28 cellular contexts compared by ENCODE assay signal in the genomic region with DNA sequence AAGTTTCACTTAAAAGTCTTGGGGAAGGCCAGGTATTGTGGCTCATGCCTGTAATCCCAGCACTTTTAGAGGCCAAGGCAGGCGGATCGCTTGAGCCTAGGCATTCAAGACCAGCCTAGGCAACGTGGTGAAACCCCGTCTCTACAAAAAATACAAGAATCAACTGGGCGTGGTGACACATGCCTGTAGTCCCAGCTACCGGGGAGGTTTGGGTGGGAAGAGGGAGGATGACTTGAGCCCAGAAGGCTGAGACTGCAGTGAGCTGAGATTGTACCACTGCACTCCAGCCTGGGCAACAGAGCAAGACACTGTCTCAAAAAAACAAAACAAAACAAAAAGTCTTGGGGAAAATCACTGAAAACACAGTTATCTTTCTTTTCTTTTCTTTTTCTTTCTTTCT. TPM values are rescaled to one million over a fixed set of nuclear protein-coding genes. Genes with fewer than 3 reads are reported as not detected.
DNase-seq lines count a peak whose midpoint lies in the region; ATAC-seq and TF ChIP-seq lines count a peak whose summit lies in the region.
"Had no signal": no experiment of that assay in that cellular context is flagged by ENCODE, and none has a peak within 500 bp of the region (broad histone marks: within the 10 kb centered on the region; RNA-seq: fewer than 3 reads in every experiment).

No MANE protein-coding gene starts in this region.

- CTCF ChIA-PET in WTC11 (lab: Charles Lee) = no interaction called here

- H3K27me3 Mint-ChIP-seq in GM23338 (ENCODE audit: insufficient read depth, low read depth, poor library complexity) = peaks cover 14% of the 10 kb centered on the region
- no peaks in the 10 kb centered on the region for H3K27me3 Mint-ChIP-seq in WTC11 (ENCODE audit: low read depth)
- no peaks in the 10 kb centered on the region for H3K27me3 Mint-ChIP-seq in natural killer cell treated with Interleukin-12 subunit alpha and Interleukin-12 subunit beta and Interleukin-15 and Interleukin-18, amount 100 ng/mL, for 72 hours
- H3K27me3 Mint-ChIP-seq: activated CD8-positive, alpha-beta T cell treated with anti-CD3 and anti-CD28 coated beads for 36 hours; activated naive CD8-positive, alpha-beta T cell treated with anti-CD3 and anti-CD28 coated beads for 36 hours; activated T-helper 17 cell treated with anti-CD3 and anti-CD28 coated beads, Interleukin-2, amount 50 U/mL, for 72 hours; memory B cell had no signal

- no peak overlapping the region for H3K4me2 ChIP-seq in GM23338
- H3K4me2 ChIP-seq: smooth muscle cell had no signal

- 90 to 95% methylated on average over 6 of the region's 6 CpGs for WGBS in heart right ventricle, 2 donors

- TF ChIP-seq CTCF in GM23338 (conservative IDR thresholded peaks at IDR 0.05; ENCODE audit: low read depth in 2 of 2) = no peak
- no peak for TF ChIP-seq CTCF in WTC11 (IDR thresholded peaks at IDR 0.05)
- no peak for TF ChIP-seq CTCF in upper lobe of right lung (IDR thresholded peaks at IDR 0.05)
- no peak for TF ChIP-seq CTCF in dorsolateral prefrontal cortex (IDR thresholded peaks at IDR 0.05 in 54 of 56, conservative IDR thresholded peaks at IDR 0.05 in 2 of 56; ENCODE audit: low read depth in 1 of 56, partially characterized antibody in 56 of 56)
- TF ChIP-seq CTCF in heart right ventricle (IDR thresholded peaks at IDR 0.05) = no peak

- H4K20me1 ChIP-seq in GM23338 (replicated peaks; ENCODE audit: insufficient read depth) = no peaks in the 10 kb centered on the region

- H3K36me3 Mint-ChIP-seq in GM23338 (ENCODE audit: low read depth) (no peaks in the 10 kb centered on the region), WTC11 (no peaks in the 10 kb centered on the region)
- H3K36me3 Mint-ChIP-seq in natural killer cell treated with Interleukin-12 subunit alpha and Interleukin-12 subunit beta and Interleukin-15 and Interleukin-18, amount 100 ng/mL, for 72 hours = peaks cover 11% of the 10 kb centered on the region
- H3K36me3 Mint-ChIP-seq: memory B cell had no signal

- DNase-seq in GM23338 (ENCODE audit: low spot score) (no peak), WTC11 (ENCODE audit: low spot score) (no peak), upper lobe of right lung (no peak), HuH-7.5 (ENCODE audit: low spot score) (no peak), dorsolateral prefrontal cortex (no peak), heart right ventricle (no peak)
- no peak for DNase-seq in natural killer cell treated with Interleukin-12 subunit alpha and Interleukin-12 subunit beta and Interleukin-15 and Interleukin-18, amount 100 ng/mL, for 72 hours (ENCODE audit: low spot score)
- DNase-seq: activated CD4-positive, alpha-beta T cell treated with anti-CD3 and anti-CD28 coated beads for 1 hour; activated naive CD8-positive, alpha-beta T cell treated with anti-CD3 and anti-CD28 coated beads for 36 hours; aorta; CD8-positive, alpha-beta T cell; DMS153; foreskin fibroblast; heart left ventricle; NCI-H2081; NCI-H2227 treated with DMSO at 0.1 percent for 48 hours; NCI-H774; nucleus accumbens; retina; RPMI8226; stimulated activated CD4-positive, alpha-beta T cell treated with anti-CD3 and anti-CD28 coated beads, Interleukin-2, amount 100 ng/mL, for 24 hours; transverse colon had no signal

- H3K27ac ChIP-seq in GM23338 (ENCODE audit: low read depth) = peak overlapping the region; percentile 63
- peak overlapping the region; percentile 42 for H3K27ac ChIP-seq in upper lobe of right lung
- no peak overlapping the region for H3K27ac ChIP-seq in dorsolateral prefrontal cortex
- H3K27ac ChIP-seq in heart right ventricle = no peak overlapping the region
- H3K27ac ChIP-seq: coronary artery had no signal

- no peaks in the 10 kb centered on the region for H3K79me2 ChIP-seq in GM23338 (replicated peaks; ENCODE audit: insufficient read depth)

- H3K4me1 ChIP-seq in GM23338 (ENCODE audit: insufficient read depth) (no peaks in the 10 kb centered on the region; the same call in none of the 2 replicates), upper lobe of right lung (peaks cover 65% of the 10 kb centered on the region), heart right ventricle (peaks cover 3 to 75% (median 39%) of the 10 kb centered on the region in 9 donors)

- H3K4me3 Mint-ChIP-seq in GM23338 = no peak overlapping the region
- no peak overlapping the region for H3K4me3 Mint-ChIP-seq in WTC11
- peak overlapping the region; percentile 89 for H3K4me3 Mint-ChIP-seq in natural killer cell treated with Interleukin-12 subunit alpha and Interleukin-12 subunit beta and Interleukin-15 and Interleukin-18, amount 100 ng/mL, for 72 hours
- H3K4me3 Mint-ChIP-seq: activated CD8-positive, alpha-beta T cell treated with anti-CD3 and anti-CD28 coated beads for 36 hours; activated naive CD8-positive, alpha-beta T cell treated with anti-CD3 and anti-CD28 coated beads for 36 hours; activated T-helper 17 cell treated with anti-CD3 and anti-CD28 coated beads, Interleukin-2, amount 50 U/mL, for 72 hours; CD8-positive, alpha-beta T cell; memory B cell had no signal

- no peak overlapping the region for H2AFZ ChIP-seq in GM23338

- H3K27ac Mint-ChIP-seq in GM23338 = no peak overlapping the region
- peak overlapping the region; percentile 31; the same call in 1 of the 2 replicates for H3K27ac Mint-ChIP-seq in WTC11
- H3K27ac Mint-ChIP-seq in natural killer cell treated with Interleukin-12 subunit alpha and Interleukin-12 subunit beta and Interleukin-15 and Interleukin-18, amount 100 ng/mL, for 72 hours = peak overlapping the region; percentile 98 to 99
- H3K27ac Mint-ChIP-seq: activated CD8-positive, alpha-beta T cell treated with anti-CD3 and anti-CD28 coated beads for 36 hours; activated naive CD8-positive, alpha-beta T cell treated with anti-CD3 and anti-CD28 coated beads for 36 hours; activated T-helper 17 cell treated with anti-CD3 and anti-CD28 coated beads, Interleukin-2, amount 50 U/mL, for 72 hours; memory B cell had no signal

- H3K4me1 Mint-ChIP-seq in GM23338 (peaks cover 14% of the 10 kb centered on the region), WTC11 (peaks cover 19% of the 10 kb centered on the region)
- peaks cover 64 to 71% of the 10 kb centered on the region in 2 donors for H3K4me1 Mint-ChIP-seq in natural killer cell treated with Interleukin-12 subunit alpha and Interleukin-12 subunit beta and Interleukin-15 and Interleukin-18, amount 100 ng/mL, for 72 hours (ENCODE audit: low read depth in 2 of 2)

- intact Hi-C loops in upper lobe of right lung (cut with DNase I) = no loop called here
- intact Hi-C loops in dorsolateral prefrontal cortex (cut with DNase I) = no loop called here
- intact Hi-C loops in heart right ventricle (cut with DNase I) = no loop called here

- H3K9me3 ChIP-seq in upper lobe of right lung = no peaks in the 10 kb centered on the region
- no peaks in the 10 kb centered on the region for H3K9me3 ChIP-seq in heart right ventricle
- H3K9me3 ChIP-seq: heart left ventricle, transverse colon had no signal

- ATAC-seq in GM23338 (no peak), WTC11 (no peak), upper lobe of right lung (no peak), heart right ventricle (no peak)
- ATAC-seq in natural killer cell treated with Interleukin-12 subunit alpha and Interleukin-12 subunit beta and Interleukin-15 and Interleukin-18, amount 100 ng/mL, for 72 hours = no peak
- ATAC-seq: activated CD8-positive, alpha-beta T cell treated with anti-CD3 and anti-CD28 coated beads for 36 hours; activated T-helper 17 cell treated with anti-CD3 and anti-CD28 coated beads, Interleukin-2, amount 50 U/mL, for 72 hours; CD8-positive, alpha-beta T cell; heart left ventricle; left colon had no signal

- H3K36me3 ChIP-seq in GM23338 (ENCODE audit: insufficient read depth) = no peaks in the 10 kb centered on the region
- no peaks in the 10 kb centered on the region for H3K36me3 ChIP-seq in upper lobe of right lung
- peaks cover 0 to 15% (median 0%) of the 10 kb centered on the region in 9 donors for H3K36me3 ChIP-seq in heart right ventricle
- H3K36me3 ChIP-seq: transverse colon had no signal

- H3K27me3 ChIP-seq in GM23338 (ENCODE audit: insufficient read depth) (no peaks in the 10 kb centered on the region), upper lobe of right lung (no peaks in the 10 kb centered on the region), dorsolateral prefrontal cortex (no peaks in the 10 kb centered on the region), heart right ventricle (no peaks in the 10 kb centered on the region)
- H3K27me3 ChIP-seq: heart left ventricle, transverse colon had no signal

- no peaks in the 10 kb centered on the region for H3K9me2 ChIP-seq in GM23338 (ENCODE audit: insufficient read depth)

- POLR2A ChIA-PET in WTC11 (lab: Charles Lee) = interaction anchor here (0.8 kb wide), 1 partner anchor 15 kb away, joined by 5 read pairs; the partner anchor contains the start of gene XBP1

- H3K4me3 ChIP-seq in GM23338 (no peak overlapping the region), upper lobe of right lung (no peak overlapping the region), dorsolateral prefrontal cortex (no peak overlapping the region), heart right ventricle (no peak overlapping the region)
- H3K4me3 ChIP-seq: coronary artery, heart left ventricle, smooth muscle cell, transverse colon had no signal

- H3K9me3 Mint-ChIP-seq in GM23338 (no peaks in the 10 kb centered on the region), WTC11 (no peaks in the 10 kb centered on the region)
- H3K9me3 Mint-ChIP-seq in natural killer cell treated with Interleukin-12 subunit alpha and Interleukin-12 subunit beta and Interleukin-15 and Interleukin-18, amount 100 ng/mL, for 72 hours = no peaks in the 10 kb centered on the region
- H3K9me3 Mint-ChIP-seq: activated CD8-positive, alpha-beta T cell treated with anti-CD3 and anti-CD28 coated beads for 36 hours; activated naive CD8-positive, alpha-beta T cell treated with anti-CD3 and anti-CD28 coated beads for 36 hours; activated T-helper 17 cell treated with anti-CD3 and anti-CD28 coated beads, Interleukin-2, amount 50 U/mL, for 72 hours; CD8-positive, alpha-beta T cell; memory B cell had no signal

- H3F3A ChIP-seq in GM23338 (replicated peaks; ENCODE audit: low read depth) = 0 out of 2 replicates have a peak, but pooled peaks cover 4% of the 10 kb centered on the region

RNA-seq across cellular contexts. Expression of gene XBP1, which starts 15.4 kb away (rescaled TPM):
- 163 and 195 TPM in 2 replicates for total RNA-seq in GM23338 (2014; rRNA removed; shearing (Covaris generic))
- polyA plus RNA-seq in GM23338 (2016; fragmentation: Nextera tagmentation; extraction: Ambion mirVana) = 90.0 and 95.1 TPM in 2 replicates
- total RNA-seq in WTC11 (2021) = 104 to 127 TPM (median 107 TPM) in 3 replicates
- total RNA-seq in natural killer cell treated with Interleukin-12 subunit alpha and Interleukin-12 subunit beta and Interleukin-15 and Interleukin-18, amount 100 ng/mL, for 72 hours = 100 to 1,000 TPM; 287 to 560 TPM
- total RNA-seq in upper lobe of right lung = 255 TPM
- total RNA-seq in dorsolateral prefrontal cortex = 10 to 100 TPM; 20.6 to 79.9 (median 35.3) TPM
- total RNA-seq in heart right ventricle = 100 to 1,000 TPM in 2 of 10 donors, 10 to 100 TPM in 8; 56.5 to 140 (median 67.9) TPM
- polyA plus RNA-seq in heart right ventricle = 100 to 1,000 TPM in 1 of 2 donors, 10 to 100 TPM in 1; 22.5 to 138 TPM

RNA-seq across cellular contexts. Expression of gene CCDC117, which starts 43.2 kb away (rescaled TPM):
- 54.1 and 59.5 TPM in 2 replicates for total RNA-seq in GM23338 (2014; rRNA removed; shearing (Covaris generic))
- 23.9 and 24.0 TPM in 2 replicates for polyA plus RNA-seq in GM23338 (2016; fragmentation: Nextera tagmentation; extraction: Ambion mirVana)
- total RNA-seq in WTC11 (2021) = 39.0 to 47.4 TPM (median 46.9 TPM) in 3 replicates
- total RNA-seq in natural killer cell treated with Interleukin-12 subunit alpha and Interleukin-12 subunit beta and Interleukin-15 and Interleukin-18, amount 100 ng/mL, for 72 hours = 10 to 100 TPM; 35.3 to 43.4 TPM
- 19.7 TPM for total RNA-seq in upper lobe of right lung
- 10 to 100 TPM; 10.6 to 35.3 (median 16.8) TPM for total RNA-seq in dorsolateral prefrontal cortex
- 10 to 100 TPM in 7 of 10 donors, 1 to 10 TPM in 3; 7.7 to 15.0 (median 11.5) TPM for total RNA-seq in heart right ventricle
- polyA plus RNA-seq in heart right ventricle = 1 to 10 TPM; 5.9 to 9.4 TPM

Comparison
In these comparisons a context has a peak if more than half of its experiments do, and no peak if none do; other contexts are left out.
1. H3K27ac ChIP-seq: peak in GM23338 (single experiment) and upper lobe of right lung (single experiment); none in dorsolateral prefrontal cortex (0 of 59) and heart right ventricle (0 of 10).